ENCODE assay signal across 9 cellular contexts in genomic region chr20:47785321-47785899, GRCh38. TPM values are rescaled to one million over a fixed set of nuclear protein-coding genes. Genes with fewer than 3 reads are reported as not detected.
DNase-seq lines count a peak whose midpoint lies in the region; ATAC-seq, FAIRE-seq and TF ChIP-seq lines count a peak whose summit lies in the region.
"Had no signal": no experiment of that assay in that cellular context is flagged by ENCODE, and none has a peak within 500 bp of the region (broad histone marks: within the 10 kb centered on the region; RNA-seq: fewer than 3 reads in every experiment).

Gene SULF2 (minus strand): TSS chr20:47785481. CDS start chr20:47757363, 28,118 bp downstream.

- H3K4me3 Mint-ChIP-seq in activated CD4-positive, alpha-beta T cell treated with anti-CD3 and anti-CD28 coated beads for 36 hours = peak within 1 kb of the TSS; percentile 51

- TF ChIP-seq EP300 in sigmoid colon (IDR thresholded peaks at IDR 0.05) = no peak

- H3K9me3 Mint-ChIP-seq in activated CD4-positive, alpha-beta T cell treated with anti-CD3 and anti-CD28 coated beads for 36 hours (ENCODE audit: low read depth) = no peaks in the 10 kb centered on the region

- no peak within 1 kb of the TSS for H3K27ac ChIP-seq in adipose tissue (ENCODE audit: low read depth, low read length)
- no peak within 1 kb of the TSS for H3K27ac ChIP-seq in iPS DF 6.9 (ENCODE audit: low read length)
- H3K27ac ChIP-seq in sigmoid colon = peak within 1 kb of the TSS; percentile 82 to 93 (median 86)
- H3K27ac ChIP-seq in Karpas-422 (ENCODE audit: low read length) = no peak within 1 kb of the TSS

- H3K27ac Mint-ChIP-seq in activated CD4-positive, alpha-beta T cell treated with anti-CD3 and anti-CD28 coated beads for 36 hours = no peak within 1 kb of the TSS

- 0 to 2% (median 0%) methylated on average over 15 to 87 of the region's 90 CpGs for WGBS in adipose tissue, 3 donors
- WGBS in iPS DF 6.9 (ENCODE audit: insufficient coverage, insufficient read length) = no CpG with 5 or more reads among the region's 90 CpGs
- WGBS in sigmoid colon, 2 donors = 1 to 2% methylated on average over 90 of the region's 90 CpGs

- H2AFZ ChIP-seq in Karpas-422 (ENCODE audit: low read length) = no peak within 1 kb of the TSS

- no peaks in the 10 kb centered on the region for H4K20me1 ChIP-seq in Karpas-422 (ENCODE audit: insufficient read depth, low read depth, low read length)

- H3K4me3 ChIP-seq in iPS DF 6.9 (ENCODE audit: low read length) = peak within 1 kb of the TSS; percentile 34
- peak within 1 kb of the TSS; percentile 44 to 81 (median 72) for H3K4me3 ChIP-seq in sigmoid colon
- H3K4me3 ChIP-seq in Karpas-422 (ENCODE audit: low read length) = no peak within 1 kb of the TSS

- no peak for FAIRE-seq in RCC 7860 (lab: Jason Lieb, UNC)
- FAIRE-seq: G401.6 had no signal

- H3K4me1 Mint-ChIP-seq in activated CD4-positive, alpha-beta T cell treated with anti-CD3 and anti-CD28 coated beads for 36 hours = peaks cover 10% of the 10 kb centered on the region

- no peaks in the 10 kb centered on the region for H3K9me3 ChIP-seq in iPS DF 6.9 (ENCODE audit: control insufficient read depth, insufficient read depth, low read length)
- no peaks in the 10 kb centered on the region for H3K9me3 ChIP-seq in sigmoid colon
- H3K9me3 ChIP-seq in Karpas-422 (ENCODE audit: low read length) = no peaks in the 10 kb centered on the region

- intact Hi-C loops in activated CD4-positive, alpha-beta T cell treated with anti-CD3 and anti-CD28 coated beads for 36 hours (cut with DNase I, micrococcal nuclease) = loop anchor here in 1 of 2 experiments (5.0 to 10.0 kb wide), 2 partner anchors 58 to 111 kb away; no protein-coding TSS in a partner anchor
- intact Hi-C loops in sigmoid colon (cut with DNase I) = loop anchor here (2.0 to 5.0 kb wide), 5 partner anchors 61 to 512 kb away; no protein-coding TSS in a partner anchor

- no peak for TF ChIP-seq CTCF in sigmoid colon (IDR thresholded peaks at IDR 0.05)

- POLR2A ChIA-PET in activated CD4-positive, alpha-beta T cell treated with anti-CD3 and anti-CD28 coated beads for 36 hours (lab: Charles Lee) = no interaction called here

- H3K27me3 ChIP-seq in iPS DF 6.9 (ENCODE audit: control insufficient read depth, insufficient read depth, low read length) = peaks cover 13% of the 10 kb centered on the region
- no peaks in the 10 kb centered on the region for H3K27me3 ChIP-seq in sigmoid colon
- no peaks in the 10 kb centered on the region for H3K27me3 ChIP-seq in Karpas-422 (ENCODE audit: low read length)

- H3K4me1 ChIP-seq in iPS DF 6.9 (ENCODE audit: control insufficient read depth, insufficient read depth, low read length) (peaks cover 3% of the 10 kb centered on the region), sigmoid colon (peaks cover 0 to 65% (median 47%) of the 10 kb centered on the region in 4 donors), Karpas-422 (ENCODE audit: low read length) (no peaks in the 10 kb centered on the region)

- no peak within 1 kb of the TSS for H3K9ac ChIP-seq in Karpas-422 (ENCODE audit: low read length)

- no peak within 1 kb of the TSS for H3K4me2 ChIP-seq in Karpas-422 (ENCODE audit: low read depth, low read length, poor library complexity, severe bottlenecking)

- no peaks in the 10 kb centered on the region for H3K79me2 ChIP-seq in Karpas-422 (ENCODE audit: low read length)

- no peaks in the 10 kb centered on the region for H3K36me3 ChIP-seq in iPS DF 6.9 (ENCODE audit: control insufficient read depth, insufficient read depth, low read length)
- no peaks in the 10 kb centered on the region for H3K36me3 ChIP-seq in sigmoid colon
- no peaks in the 10 kb centered on the region for H3K36me3 ChIP-seq in Karpas-422 (ENCODE audit: insufficient read depth, low read length)

- CTCF ChIA-PET in activated CD4-positive, alpha-beta T cell treated with anti-CD3 and anti-CD28 coated beads for 36 hours (lab: Charles Lee) = interaction anchor here (1.1 kb wide), 1 partner anchor 147 kb away, joined by 3 read pairs; no protein-coding TSS in a partner anchor

- H3K27me3 Mint-ChIP-seq in activated CD4-positive, alpha-beta T cell treated with anti-CD3 and anti-CD28 coated beads for 36 hours = peaks cover 53% of the 10 kb centered on the region

- H3K36me3 Mint-ChIP-seq in activated CD4-positive, alpha-beta T cell treated with anti-CD3 and anti-CD28 coated beads for 36 hours (ENCODE audit: low read depth) = no peaks in the 10 kb centered on the region

- TF ChIP-seq POLR2A in sigmoid colon (IDR thresholded peaks at IDR 0.05) = no peak

- peak; percentile 12 for DNase-seq in activated CD4-positive, alpha-beta T cell treated with anti-CD3 and anti-CD28 coated beads for 36 hours
- DNase-seq in activated CD4-positive, alpha-beta T cell treated with anti-CD3 and anti-CD28 coated beads, Interleukin-2, amount 50 U/mL, for 48 hours = no peak
- no peak for DNase-seq in iPS DF 6.9 (ENCODE audit: low read depth, low spot score)
- no peak for DNase-seq in sigmoid colon
- DNase-seq in RCC 7860 (ENCODE audit: low spot score) = no peak
- DNase-seq in SW 1271 (lab: John Stamatoyannopoulos, UW) = no peak
- DNase-seq in Karpas-422 = no peak

- peak; percentile 36 for ATAC-seq in activated CD4-positive, alpha-beta T cell treated with anti-CD3 and anti-CD28 coated beads for 36 hours

- H3K9me2 ChIP-seq in Karpas-422 (replicated peaks; ENCODE audit: insufficient read depth, low read length) = no peaks in the 10 kb centered on the region

RNA-seq across cellular contexts. Expression of gene SULF2, which starts in this region (rescaled TPM):
- total RNA-seq in activated CD4-positive, alpha-beta T cell treated with anti-CD3 and anti-CD28 coated beads for 36 hours = under 1 TPM in 1 of 2 experiments, not detected in 1; 0.09 TPM
- polyA plus RNA-seq in adipose tissue (10 to 100 TPM in 2 of 3 donors, 1 to 10 TPM in 1; 8.1 to 57.0 (median 41.0) TPM), sigmoid colon (10 to 100 TPM; 18.0 to 70.1 (median 22.2) TPM)
- 10 to 100 TPM; 14.6 to 63.4 (median 35.7) TPM for total RNA-seq in sigmoid colon
- total RNA-seq in Karpas-422 (2014; rRNA removed; shearing (Covaris generic); ENCODE audit: low replicate concordance) = not detected in 2 replicates

Comparison
In these comparisons a context has a peak if more than half of its experiments do, and no peak if none do; other contexts are left out.
1. RNA of gene SULF2 (total RNA-seq): 14.6 to 63.4 TPM in sigmoid colon; 0.09 TPM in activated CD4-positive, alpha-beta T cell treated with anti-CD3 and anti-CD28 coated beads for 36 hours and not detected in Karpas-422; every median in the first group is over 10 times any median in the second.
2. Peak in DNase-seq and ATAC-seq in activated CD4-positive, alpha-beta T cell treated with anti-CD3 and anti-CD28 coated beads for 36 hours; RNA of the gene not detected or under 1 TPM.
3. H3K27ac ChIP-seq: peak in sigmoid colon (4 of 4); none in adipose tissue (single experiment), iPS DF 6.9 (single experiment) and Karpas-422 (single experiment).